Comparison of ENCODE assay signal across 17 cellular contexts in the genomic region with DNA sequence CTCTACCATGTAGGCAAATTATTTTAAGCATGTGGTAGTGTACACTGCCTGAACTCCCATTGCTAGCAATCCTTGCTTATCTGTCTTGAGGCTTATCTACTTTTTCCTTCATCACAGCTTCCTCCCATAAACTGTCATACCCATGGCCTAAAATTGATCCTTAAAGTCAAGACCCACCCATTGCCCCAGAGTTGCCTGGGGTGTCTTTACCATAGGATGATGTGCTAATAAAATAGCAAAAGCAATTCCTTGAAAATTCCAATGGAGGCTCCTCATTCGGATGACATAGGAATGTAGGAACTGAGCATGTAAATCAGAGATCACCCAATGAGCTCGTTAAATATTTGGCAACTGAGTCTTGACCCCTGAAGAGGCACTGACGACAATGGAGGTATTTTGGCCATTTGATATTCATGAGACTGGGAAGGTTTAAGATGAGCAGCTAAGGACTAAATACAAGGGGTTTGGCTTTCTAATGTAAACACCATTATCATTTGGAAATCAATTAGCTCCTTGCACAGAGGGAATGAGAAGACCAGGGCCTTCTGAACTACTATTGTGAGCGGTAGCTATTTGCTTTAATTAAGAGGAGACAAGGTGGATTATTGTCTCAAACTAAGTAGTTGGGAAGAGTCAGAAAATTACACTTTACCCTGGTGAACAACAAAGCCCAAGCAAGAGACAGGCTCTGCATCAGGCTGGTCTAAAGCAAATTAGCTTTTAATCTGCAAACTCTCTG.
A peak's percentile ranks its signal among the peaks of the same experiment; 100 is the strongest.
DNase-seq lines count a peak whose midpoint lies in the region; ATAC-seq, FAIRE-seq and TF ChIP-seq lines count a peak whose summit lies in the region.
"Had no signal": no experiment of that assay in that cellular context is flagged by ENCODE, and none has a peak within 500 bp of the region (broad histone marks: within the 10 kb centered on the region; RNA-seq: fewer than 3 reads in every experiment).

No MANE protein-coding gene starts in this region.

- H3K4me3 ChIP-seq in HUES48 (ENCODE audit: low read depth, low read length) (no peak overlapping the region), mesendoderm (ENCODE audit: low read length) (no peak overlapping the region)
- H3K4me3 ChIP-seq: BLaER1 treated with 17β-estradiol and CSF1 and Interleukin-3, amounts not matched to agents 10 nM and 100 nM had no signal

- no peak for TF ChIP-seq CTCF in WTC11 (IDR thresholded peaks at IDR 0.05)

- CTCF ChIA-PET in WTC11 (lab: Charles Lee), result interaction anchor here (0.8 to 1.4 kb wide), 3 partner anchors 156 to 921 kb away, joined by 3 read pairs; no protein-coding TSS in a partner anchor

- H3K4me1 ChIP-seq in HUES48 (ENCODE audit: control insufficient read depth, insufficient read depth, low read length) (peaks cover 25% of the 10 kb centered on the region), mesendoderm (ENCODE audit: control insufficient read depth, low read depth, low read length) (peaks cover 2% of the 10 kb centered on the region)
- H3K4me1 ChIP-seq: BLaER1 treated with 17β-estradiol and CSF1 and Interleukin-3, amounts not matched to agents 10 nM and 100 nM had no signal

- H3K9me3 Mint-ChIP-seq in WTC11, result no peaks in the 10 kb centered on the region
- H3K9me3 Mint-ChIP-seq: CD8-positive, alpha-beta T cell had no signal

- no peak overlapping the region for H2BK5ac ChIP-seq in mesendoderm (ENCODE audit: low read length)

- peaks cover 4% of the 10 kb centered on the region for H3K27me3 Mint-ChIP-seq in WTC11 (ENCODE audit: low read depth)
- H3K27me3 Mint-ChIP-seq: B cell had no signal

- no peak overlapping the region for H2BK120ac ChIP-seq in mesendoderm (ENCODE audit: low read depth, low read length)

- no peaks in the 10 kb centered on the region for H3K79me2 ChIP-seq in mesendoderm (ENCODE audit: control insufficient read depth, insufficient read depth, low read length)

- H3K27me3 ChIP-seq in HUES48 (ENCODE audit: control insufficient read depth, insufficient read depth, low read length) (no peaks in the 10 kb centered on the region), mesendoderm (ENCODE audit: insufficient read depth, low read length, poor library complexity) (no peaks in the 10 kb centered on the region)
- H3K27me3 ChIP-seq: BLaER1 treated with 17β-estradiol and CSF1 and Interleukin-3, amounts not matched to agents 10 nM and 100 nM had no signal

- ATAC-seq in WTC11, result peak; percentile 28
- ATAC-seq: CD8-positive, alpha-beta T cell; HCT116 had no signal

- DNase-seq in WTC11 (ENCODE audit: low spot score) (no peak), mesendoderm (peak; percentile 37), urothelium cell line (ENCODE audit: low spot score) (no peak), activated gamma-delta T cell (lab: John Stamatoyannopoulos, UW) (no peak), nucleus accumbens (lab: John Stamatoyannopoulos, UW) (no peak), HuH-7.5 (ENCODE audit: low spot score) (no peak)
- DNase-seq: Calu3; CD8-positive, alpha-beta T cell; DMS79 treated with DMSO at 0.1 percent for 48 hours; GF-D8; HFFc6 had no signal

- H4K8ac ChIP-seq in mesendoderm (ENCODE audit: low read depth, low read length), result no peak overlapping the region

- no peaks in the 10 kb centered on the region for H3K9me3 ChIP-seq in HUES48 (ENCODE audit: control insufficient read depth, insufficient read depth, low read length)
- H3K9me3 ChIP-seq: BLaER1 treated with 17β-estradiol and CSF1 and Interleukin-3, amounts not matched to agents 10 nM and 100 nM had no signal

- WGBS in mesendoderm (ENCODE audit: extremely low coverage, insufficient coverage, low lambda C conversion rate), result no CpG with 5 or more reads among the region's 4 CpGs

- H3K27ac ChIP-seq in HUES48 (ENCODE audit: low read depth, low read length), result peak overlapping the region; percentile 50
- H3K27ac ChIP-seq in mesendoderm (ENCODE audit: low read depth, low read length), result no peak overlapping the region
- H3K27ac ChIP-seq: BLaER1 treated with 17β-estradiol and CSF1 and Interleukin-3, amounts not matched to agents 10 nM and 100 nM had no signal

- H3K36me3 ChIP-seq in HUES48 (ENCODE audit: control insufficient read depth, insufficient read depth, low read length) (no peaks in the 10 kb centered on the region), mesendoderm (ENCODE audit: control insufficient read depth, insufficient read depth, low read length) (no peaks in the 10 kb centered on the region)
- H3K36me3 ChIP-seq: BLaER1 treated with 17β-estradiol and CSF1 and Interleukin-3, amounts not matched to agents 10 nM and 100 nM had no signal

- peaks cover 20% of the 10 kb centered on the region for H3K4me1 Mint-ChIP-seq in WTC11
- H3K4me1 Mint-ChIP-seq: B cell had no signal

- H2AK5ac ChIP-seq in mesendoderm (ENCODE audit: low read length), result no peak overlapping the region

- H2BK15ac ChIP-seq in mesendoderm (replicated peaks; ENCODE audit: low read depth), result no peak overlapping the region

- POLR2A ChIA-PET in WTC11 (lab: Charles Lee), result no interaction called here

- no peak overlapping the region for H3K4me3 Mint-ChIP-seq in WTC11
- H3K4me3 Mint-ChIP-seq: B cell; CD8-positive, alpha-beta T cell; HFFc6 had no signal

- no peaks in the 10 kb centered on the region for H3K36me3 Mint-ChIP-seq in WTC11
- H3K36me3 Mint-ChIP-seq: CD8-positive, alpha-beta T cell had no signal

- peak overlapping the region; percentile 35 for H3K56ac ChIP-seq in mesendoderm (ENCODE audit: low read length)

- H3K79me1 ChIP-seq in mesendoderm (ENCODE audit: low read length), result no peaks in the 10 kb centered on the region

- FAIRE-seq in urothelium cell line (lab: Jason Lieb, UNC), result peak; percentile 35
- FAIRE-seq: H54, HTR-8/SVneo had no signal

- no peak overlapping the region for H4K5ac ChIP-seq in mesendoderm (ENCODE audit: low read length)

- no peak overlapping the region for H3K4me2 ChIP-seq in mesendoderm (ENCODE audit: low read length)
- H3K4me2 ChIP-seq: BLaER1 treated with 17β-estradiol and CSF1 and Interleukin-3, amounts not matched to agents 10 nM and 100 nM had no signal

- H3K4ac ChIP-seq in mesendoderm (ENCODE audit: low read depth, low read length), result no peak overlapping the region

- H3K9ac ChIP-seq in HUES48 (ENCODE audit: low read depth, low read length) (no peak overlapping the region), mesendoderm (ENCODE audit: low read length) (no peak overlapping the region)
- H3K9ac ChIP-seq: BLaER1 treated with 17β-estradiol and CSF1 and Interleukin-3, amounts not matched to agents 10 nM and 100 nM had no signal

- no peak overlapping the region for H3K23ac ChIP-seq in mesendoderm (ENCODE audit: low read length)

- H3K27ac Mint-ChIP-seq in WTC11, result no peak overlapping the region
- H3K27ac Mint-ChIP-seq: B cell; CD8-positive, alpha-beta T cell; HFFc6 had no signal

- no peak overlapping the region for H3K18ac ChIP-seq in mesendoderm (ENCODE audit: low read length)

TF ChIP-seq in WTC11, 78 proteins besides CTCF, POLR2A, EP300 and RAD21 (continues in another document):
- no peak for TF ChIP-seq ZNF263 (CRISPR knock-in tag; IDR thresholded peaks at IDR 0.05; ENCODE audit: low read depth)
- no peak for TF ChIP-seq ZNF423 (CRISPR knock-in tag; IDR thresholded peaks at IDR 0.05)
- TF ChIP-seq IRF2 (CRISPR knock-in tag; IDR thresholded peaks at IDR 0.05; ENCODE audit: borderline replicate concordance, low read depth), result no peak
- no peak for TF ChIP-seq CBFB (CRISPR knock-in tag; IDR thresholded peaks at IDR 0.05; ENCODE audit: low read depth)
- TF ChIP-seq, protein P1, sequence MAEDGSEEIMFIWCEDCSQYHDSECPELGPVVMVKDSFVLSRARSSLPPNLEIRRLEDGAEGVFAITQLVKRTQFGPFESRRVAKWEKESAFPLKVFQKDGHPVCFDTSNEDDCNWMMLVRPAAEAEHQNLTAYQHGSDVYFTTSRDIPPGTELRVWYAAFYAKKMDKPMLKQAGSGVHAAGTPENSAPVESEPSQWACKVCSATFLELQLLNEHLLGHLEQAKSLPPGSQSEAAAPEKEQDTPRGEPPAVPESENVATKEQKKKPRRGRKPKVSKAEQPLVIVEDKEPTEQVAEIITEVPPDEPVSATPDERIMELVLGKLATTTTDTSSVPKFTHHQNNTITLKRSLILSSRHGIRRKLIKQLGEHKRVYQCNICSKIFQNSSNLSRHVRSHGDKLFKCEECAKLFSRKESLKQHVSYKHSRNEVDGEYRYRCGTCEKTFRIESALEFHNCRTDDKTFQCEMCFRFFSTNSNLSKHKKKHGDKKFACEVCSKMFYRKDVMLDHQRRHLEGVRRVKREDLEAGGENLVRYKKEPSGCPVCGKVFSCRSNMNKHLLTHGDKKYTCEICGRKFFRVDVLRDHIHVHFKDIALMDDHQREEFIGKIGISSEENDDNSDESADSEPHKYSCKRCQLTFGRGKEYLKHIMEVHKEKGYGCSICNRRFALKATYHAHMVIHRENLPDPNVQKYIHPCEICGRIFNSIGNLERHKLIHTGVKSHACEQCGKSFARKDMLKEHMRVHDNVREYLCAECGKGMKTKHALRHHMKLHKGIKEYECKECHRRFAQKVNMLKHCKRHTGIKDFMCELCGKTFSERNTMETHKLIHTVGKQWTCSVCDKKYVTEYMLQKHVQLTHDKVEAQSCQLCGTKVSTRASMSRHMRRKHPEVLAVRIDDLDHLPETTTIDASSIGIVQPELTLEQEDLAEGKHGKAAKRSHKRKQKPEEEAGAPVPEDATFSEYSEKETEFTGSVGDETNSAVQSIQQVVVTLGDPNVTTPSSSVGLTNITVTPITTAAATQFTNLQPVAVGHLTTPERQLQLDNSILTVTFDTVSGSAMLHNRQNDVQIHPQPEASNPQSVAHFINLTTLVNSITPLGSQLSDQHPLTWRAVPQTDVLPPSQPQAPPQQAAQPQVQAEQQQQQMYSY (CRISPR knock-in tag; IDR thresholded peaks at IDR 0.05), result no peak
- no peak for TF ChIP-seq ZNF396 (CRISPR knock-in tag; IDR thresholded peaks at IDR 0.05; ENCODE audit: borderline replicate concordance)
- TF ChIP-seq ZNF416 (CRISPR knock-in tag; IDR thresholded peaks at IDR 0.05), result no peak
- no peak for TF ChIP-seq NFE2L1 (CRISPR knock-in tag; IDR thresholded peaks at IDR 0.05)
- TF ChIP-seq, protein P2, sequence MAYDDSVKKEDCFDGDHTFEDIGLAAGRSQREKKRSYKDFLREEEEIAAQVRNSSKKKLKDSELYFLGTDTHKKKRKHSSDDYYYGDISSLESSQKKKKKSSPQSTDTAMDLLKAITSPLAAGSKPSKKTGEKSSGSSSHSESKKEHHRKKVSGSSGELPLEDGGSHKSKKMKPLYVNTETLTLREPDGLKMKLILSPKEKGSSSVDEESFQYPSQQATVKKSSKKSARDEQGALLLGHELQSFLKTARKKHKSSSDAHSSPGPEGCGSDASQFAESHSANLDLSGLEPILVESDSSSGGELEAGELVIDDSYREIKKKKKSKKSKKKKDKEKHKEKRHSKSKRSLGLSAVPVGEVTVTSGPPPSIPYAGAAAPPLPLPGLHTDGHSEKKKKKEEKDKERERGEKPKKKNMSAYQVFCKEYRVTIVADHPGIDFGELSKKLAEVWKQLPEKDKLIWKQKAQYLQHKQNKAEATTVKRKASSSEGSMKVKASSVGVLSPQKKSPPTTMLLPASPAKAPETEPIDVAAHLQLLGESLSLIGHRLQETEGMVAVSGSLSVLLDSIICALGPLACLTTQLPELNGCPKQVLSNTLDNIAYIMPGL (CRISPR knock-in tag; IDR thresholded peaks at IDR 0.05), result no peak
- no peak for TF ChIP-seq MYBL2 (CRISPR knock-in tag; IDR thresholded peaks at IDR 0.05)
